In genomic region chr1:206606867-206607266, GRCh38 we compare ENCODE assay signal across 8 cellular contexts. TPM values are rescaled to one million over a fixed set of nuclear protein-coding genes. Genes with fewer than 3 reads are reported as not detected.
DNase-seq lines count a peak whose midpoint lies in the region; ATAC-seq and TF ChIP-seq lines count a peak whose summit lies in the region.

No MANE protein-coding gene starts in this region.

- peak; percentile 37 for TF ChIP-seq CTCF in NB4 (IDR thresholded peaks at IDR 0.05; ENCODE audit: low read depth, low read length)
- TF ChIP-seq CTCF in nephron progenitor cell (IDR thresholded peaks at IDR 0.05): peak; percentile 55

- no peak overlapping the region for H3K27ac Mint-ChIP-seq in activated CD8-positive, alpha-beta memory T cell treated with anti-CD3 and anti-CD28 coated beads, Interleukin-2, amount 10 ng/mL, durations not matched to agents 7 days and 5 days
- H3K27ac Mint-ChIP-seq in nephron progenitor cell: no peak overlapping the region

- intact Hi-C loops in aorta (cut with DNase I): loop anchor here in 1 of 2 donors (5.0 kb wide), 1 partner anchor 305 kb away; no protein-coding TSS in a partner anchor

- no peak overlapping the region for H3K27ac ChIP-seq in aorta (ENCODE audit: low read depth in 1 of 2, low read length in 2 of 2)

- WGBS in aorta, 2 donors: 55 to 61% methylated on average over 3 of the region's 3 CpGs

- peak; percentile 39 for DNase-seq in activated CD8-positive, alpha-beta memory T cell treated with anti-CD3 and anti-CD28 coated beads, Interleukin-2, amount 10 ng/mL, durations not matched to agents 7 days and 5 days
- no peak for DNase-seq in activated CD8-positive, alpha-beta memory T cell treated with anti-CD3 and anti-CD28 coated beads, Interleukin-2, amount 50 U/mL, for 4 hours
- DNase-seq in NB4 (ENCODE audit: low read depth): peak; percentile 54
- peak; percentile 40 for DNase-seq in astrocyte of the hippocampus (ENCODE audit: low read depth, low spot score)
- DNase-seq in nephron progenitor cell: no peak
- no peak for DNase-seq in aorta
- DNase-seq in hypothalamus (lab: John Stamatoyannopoulos, UW): no peak

- H3K4me3 ChIP-seq in NB4 (ENCODE audit: low read depth, low read length) (no peak overlapping the region), aorta (ENCODE audit: low read length in 2 of 2) (no peak overlapping the region)

- no peaks in the 10 kb centered on the region for H3K9me3 Mint-ChIP-seq in activated CD8-positive, alpha-beta memory T cell treated with anti-CD3 and anti-CD28 coated beads, Interleukin-2, amount 10 ng/mL, durations not matched to agents 7 days and 5 days (ENCODE audit: low read depth)
- no peaks in the 10 kb centered on the region for H3K9me3 Mint-ChIP-seq in nephron progenitor cell

- ATAC-seq in activated CD8-positive, alpha-beta memory T cell treated with anti-CD3 and anti-CD28 coated beads, Interleukin-2, amount 10 ng/mL, durations not matched to agents 7 days and 5 days: no peak
- ATAC-seq in HG02678 (IDR thresholded peaks at IDR 0.05; ENCODE audit: unreplicated experiment) (no peak), aorta (ENCODE audit: low FRiP score) (no peak)

- no peak for TF ChIP-seq POLR2A in NB4 (IDR thresholded peaks at IDR 0.05; ENCODE audit: extremely low read depth, insufficient read length)

- CTCF ChIA-PET in activated CD8-positive, alpha-beta memory T cell treated with anti-CD3 and anti-CD28 coated beads, Interleukin-2, amount 10 ng/mL, durations not matched to agents 7 days and 5 days (lab: Charles Lee): interaction anchor here (1.0 to 8.3 kb wide), 12 partner anchors 14 to 305 kb away, joined by 3 to 63 read pairs (median 6); no protein-coding TSS in a partner anchor

- no peaks in the 10 kb centered on the region for H3K4me1 ChIP-seq in aorta (ENCODE audit: control insufficient read depth in 1 of 2, insufficient read depth in 2 of 2, low read length in 2 of 2)

- peaks cover 31% of the 10 kb centered on the region for H3K36me3 Mint-ChIP-seq in activated CD8-positive, alpha-beta memory T cell treated with anti-CD3 and anti-CD28 coated beads, Interleukin-2, amount 10 ng/mL, durations not matched to agents 7 days and 5 days
- H3K36me3 Mint-ChIP-seq in nephron progenitor cell (ENCODE audit: low read depth): peaks cover 27% of the 10 kb centered on the region

- H3K27me3 Mint-ChIP-seq in activated CD8-positive, alpha-beta memory T cell treated with anti-CD3 and anti-CD28 coated beads, Interleukin-2, amount 10 ng/mL, durations not matched to agents 7 days and 5 days: no peaks in the 10 kb centered on the region
- no peaks in the 10 kb centered on the region for H3K27me3 Mint-ChIP-seq in nephron progenitor cell (ENCODE audit: low read depth, poor library complexity)

- no peak overlapping the region for H3K4me3 Mint-ChIP-seq in activated CD8-positive, alpha-beta memory T cell treated with anti-CD3 and anti-CD28 coated beads, Interleukin-2, amount 10 ng/mL, durations not matched to agents 7 days and 5 days
- no peak overlapping the region for H3K4me3 Mint-ChIP-seq in nephron progenitor cell

- H3K36me3 ChIP-seq in aorta (ENCODE audit: control insufficient read depth in 1 of 2, insufficient read depth in 2 of 2, low read length in 1 of 2): peaks cover 0 to 6% of the 10 kb centered on the region in 2 donors

- H3K27me3 ChIP-seq in aorta (ENCODE audit: control insufficient read depth in 1 of 2, insufficient read depth in 2 of 2, low read length in 1 of 2): no peaks in the 10 kb centered on the region

- no peaks in the 10 kb centered on the region for H3K9me3 ChIP-seq in aorta (ENCODE audit: control insufficient read depth, low read length)

- H3K4me1 Mint-ChIP-seq in activated CD8-positive, alpha-beta memory T cell treated with anti-CD3 and anti-CD28 coated beads, Interleukin-2, amount 10 ng/mL, durations not matched to agents 7 days and 5 days: peaks cover 45% of the 10 kb centered on the region
- peaks cover 13% of the 10 kb centered on the region for H3K4me1 Mint-ChIP-seq in nephron progenitor cell

RNA-seq across cellular contexts. Expression of gene EIF2D, which starts 5.4 kb away (rescaled TPM):
- total RNA-seq in activated CD8-positive, alpha-beta memory T cell treated with anti-CD3 and anti-CD28 coated beads, Interleukin-2, amount 10 ng/mL, durations not matched to agents 7 days and 5 days: 10 to 100 TPM; 51.7 to 68.4 TPM
- total RNA-seq in aorta: 10 to 100 TPM; 29.6 to 46.5 TPM
- polyA plus RNA-seq in aorta: 10 to 100 TPM; 26.2 to 48.3 TPM

RNA-seq across cellular contexts. Expression of gene DYRK3, which starts 28.5 kb away (rescaled TPM):
- total RNA-seq in activated CD8-positive, alpha-beta memory T cell treated with anti-CD3 and anti-CD28 coated beads, Interleukin-2, amount 10 ng/mL, durations not matched to agents 7 days and 5 days: 10 to 100 TPM in 1 of 2 experiments, 1 to 10 TPM in 1; 9.5 to 12.7 TPM
- total RNA-seq in aorta: 10 to 100 TPM in 1 of 2 donors, 1 to 10 TPM in 1; 8.2 to 10.7 TPM
- 1 to 10 TPM; 2.8 to 4.2 TPM for polyA plus RNA-seq in aorta

Comparison
In these comparisons a context has a peak if more than half of its experiments do, and no peak if none do; other contexts are left out.
1. DNase-seq: peak in activated CD8-positive, alpha-beta memory T cell treated with anti-CD3 and anti-CD28 coated beads, Interleukin-2, amount 10 ng/mL, durations not matched to agents 7 days and 5 days (single experiment), NB4 (single experiment) and astrocyte of the hippocampus (single experiment); none in activated CD8-positive, alpha-beta memory T cell treated with anti-CD3 and anti-CD28 coated beads, Interleukin-2, amount 50 U/mL, for 4 hours (single experiment), nephron progenitor cell (single experiment), aorta (0 of 2) and hypothalamus (0 of 51).